14 cellular contexts compared by ENCODE assay signal in the genomic region with DNA sequence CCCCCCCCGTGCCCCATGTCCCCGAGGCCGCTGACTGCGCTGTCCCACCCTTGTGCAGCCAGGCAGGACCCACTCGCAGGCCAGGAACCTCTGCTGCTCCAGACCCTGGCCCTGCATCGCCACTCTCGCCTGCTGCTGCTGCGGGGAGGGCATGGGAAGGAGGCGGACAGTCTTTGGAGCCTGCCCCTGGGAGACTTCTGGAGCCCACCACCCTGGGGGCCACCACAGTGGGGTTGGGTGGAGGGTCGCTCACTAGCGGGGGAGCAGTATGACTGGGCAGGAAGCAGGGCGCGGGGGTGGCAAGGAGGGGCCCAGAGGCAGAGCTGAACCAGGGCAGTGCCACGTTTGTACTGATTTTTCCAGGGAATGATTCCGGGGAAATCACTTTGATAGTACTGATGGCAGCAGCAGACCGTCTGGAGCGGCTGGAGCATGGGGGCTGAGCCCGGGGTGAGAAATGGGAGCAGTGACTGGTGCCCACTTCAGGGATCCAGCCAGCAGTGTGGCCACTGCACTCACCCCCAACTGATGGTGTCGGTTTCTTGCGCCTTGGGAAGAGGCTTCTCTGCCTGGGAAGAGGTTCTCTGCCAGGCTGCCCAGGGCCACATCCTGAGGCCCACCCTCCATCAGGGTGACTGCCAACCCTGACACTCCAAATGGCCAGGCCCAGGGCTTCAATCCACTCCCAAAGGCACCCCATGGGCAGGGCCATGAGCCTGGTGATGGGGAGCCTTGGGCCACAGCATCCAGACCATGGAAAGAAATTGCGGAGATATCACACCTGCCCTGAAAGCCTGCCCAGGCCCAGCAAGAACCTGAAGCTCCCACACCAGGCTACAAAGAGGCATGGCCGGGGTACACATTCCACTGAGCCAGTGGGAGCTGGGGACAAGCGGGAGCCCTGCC. TPM values are rescaled to one million over a fixed set of nuclear protein-coding genes. Genes with fewer than 3 reads are reported as not detected.
DNase-seq lines count a peak whose midpoint lies in the region; ATAC-seq lines count a peak whose summit lies in the region.
"Had no signal": no experiment of that assay in that cellular context is flagged by ENCODE, and none has a peak within 500 bp of the region (broad histone marks: within the 10 kb centered on the region; RNA-seq: fewer than 3 reads in every experiment).

No MANE protein-coding gene starts in this region.

- H4K8ac ChIP-seq in neuronal stem cell (ENCODE audit: low read depth, low read length), result no peak overlapping the region

- H2BK5ac ChIP-seq in neuronal stem cell (ENCODE audit: low read length), result peak overlapping the region; percentile 53

- H3K27me3 ChIP-seq in right cardiac atrium (ENCODE audit: control insufficient read depth, insufficient read depth) (no peaks in the 10 kb centered on the region), neuronal stem cell (ENCODE audit: control insufficient read depth in 3 of 3, insufficient read depth in 3 of 3, low read depth in 1 of 3, low read length in 3 of 3) (no peaks in the 10 kb centered on the region), aorta (ENCODE audit: control insufficient read depth in 1 of 2, insufficient read depth in 2 of 2, low read length in 1 of 2) (no peaks in the 10 kb centered on the region), MG63 (no peaks in the 10 kb centered on the region; the same call in 1 of the 2 replicates)
- H3K27me3 ChIP-seq: BLaER1 treated with 17β-estradiol and CSF1 and Interleukin-3, amounts not matched to agents 10 nM and 100 nM had no signal

- H3K79me1 ChIP-seq in neuronal stem cell (ENCODE audit: low read depth, low read length), result peaks cover 5% of the 10 kb centered on the region

- no peak overlapping the region for H3K9ac ChIP-seq in neuronal stem cell (ENCODE audit: low read depth, low read length, poor library complexity)
- H3K9ac ChIP-seq: BLaER1 treated with 17β-estradiol and CSF1 and Interleukin-3, amounts not matched to agents 10 nM and 100 nM had no signal

- H3K18ac ChIP-seq in neuronal stem cell (ENCODE audit: low read length), result peak overlapping the region; percentile 85

- H3K36me3 ChIP-seq in neuronal stem cell (replicated peaks in 1 of 2; ENCODE audit: control insufficient read depth in 2 of 2, insufficient read depth in 2 of 2, low read length in 2 of 2) (no peaks in the 10 kb centered on the region), aorta (ENCODE audit: control insufficient read depth in 1 of 2, insufficient read depth in 2 of 2, low read length in 1 of 2) (no peaks in the 10 kb centered on the region), MG63 (no peaks in the 10 kb centered on the region)
- H3K36me3 ChIP-seq: BLaER1 treated with 17β-estradiol and CSF1 and Interleukin-3, amounts not matched to agents 10 nM and 100 nM had no signal

- H2BK12ac ChIP-seq in neuronal stem cell (ENCODE audit: low read length), result peak overlapping the region; percentile 73

- no peak overlapping the region for H3K23ac ChIP-seq in neuronal stem cell (ENCODE audit: low read depth, low read length, poor library complexity)

- H2BK15ac ChIP-seq in neuronal stem cell (ENCODE audit: low read length), result no peak overlapping the region

- WGBS in right cardiac atrium, result 92% methylated on average over 23 of the region's 23 CpGs
- no CpG with 5 or more reads among the region's 23 CpGs for WGBS in neuronal stem cell (ENCODE audit: extremely low coverage in 2 of 2, insufficient read length in 2 of 2, insufficient replicate concordance in 1 of 2), 2 donors
- WGBS in aorta, 2 donors, result 94 to 95% methylated on average over 23 of the region's 23 CpGs

- H3K9me3 ChIP-seq in right cardiac atrium (ENCODE audit: control insufficient read depth, low read length) (no peaks in the 10 kb centered on the region), neuronal stem cell (replicated peaks in 1 of 2; ENCODE audit: control insufficient read depth in 2 of 2, insufficient read depth in 1 of 2, low read depth in 1 of 2, low read length in 2 of 2) (no peaks in the 10 kb centered on the region), aorta (ENCODE audit: control insufficient read depth, low read length) (no peaks in the 10 kb centered on the region), MG63 (no peaks in the 10 kb centered on the region)

- no peak overlapping the region for H3K4me2 ChIP-seq in neuronal stem cell (ENCODE audit: insufficient read depth, low read length, poor library complexity, severe bottlenecking)
- H3K4me2 ChIP-seq: BLaER1 treated with 17β-estradiol and CSF1 and Interleukin-3, amounts not matched to agents 10 nM and 100 nM had no signal

- intact Hi-C loops in right cardiac atrium (cut with DNase I), result no loop called here
- intact Hi-C loops in Right ventricle myocardium inferior (cut with DNase I), result no loop called here
- intact Hi-C loops in aorta (cut with DNase I), result no loop called here

- ATAC-seq in right cardiac atrium (peak in 1 of 2 donors; percentile 38), Right ventricle myocardium inferior (no peak), esophagus mucosa (peak; percentile 20), aorta (ENCODE audit: low FRiP score) (peak; percentile 40)
- ATAC-seq: HCT116 had no signal

- H3K4me3 ChIP-seq in right cardiac atrium (ENCODE audit: low read length) (no peak overlapping the region), neuronal stem cell (ENCODE audit: low read length in 2 of 2) (no peak overlapping the region), aorta (ENCODE audit: low read length in 2 of 2) (no peak overlapping the region), MG63 (no peak overlapping the region)
- H3K4me3 ChIP-seq: BLaER1 treated with 17β-estradiol and CSF1 and Interleukin-3, amounts not matched to agents 10 nM and 100 nM had no signal

- no peak overlapping the region for H2AFZ ChIP-seq in neuronal stem cell (ENCODE audit: low read length)

- no peak overlapping the region for H2AK5ac ChIP-seq in neuronal stem cell (ENCODE audit: low read depth, low read length)

- peak overlapping the region; percentile 17 for H3K14ac ChIP-seq in neuronal stem cell (ENCODE audit: low read length)

- H3K27ac ChIP-seq in right cardiac atrium (ENCODE audit: low read length) (no peak overlapping the region), neuronal stem cell (replicated peaks; ENCODE audit: low read length) (no peak overlapping the region), aorta (ENCODE audit: low read depth in 1 of 2, low read length in 2 of 2) (no peak overlapping the region)
- H3K27ac ChIP-seq: BLaER1 treated with 17β-estradiol and CSF1 and Interleukin-3, amounts not matched to agents 10 nM and 100 nM had no signal

- H3K4me1 ChIP-seq in right cardiac atrium (ENCODE audit: control insufficient read depth, insufficient read depth, low read length) (no peaks in the 10 kb centered on the region), neuronal stem cell (ENCODE audit: control insufficient read depth in 2 of 2, insufficient read depth in 1 of 2, low read depth in 1 of 2, low read length in 2 of 2) (peaks cover 0 to 3% of the 10 kb centered on the region in 2 donors), aorta (ENCODE audit: control insufficient read depth in 1 of 2, insufficient read depth in 2 of 2, low read length in 2 of 2) (no peaks in the 10 kb centered on the region)
- H3K4me1 ChIP-seq: BLaER1 treated with 17β-estradiol and CSF1 and Interleukin-3, amounts not matched to agents 10 nM and 100 nM had no signal

- no peak overlapping the region for H3K4ac ChIP-seq in neuronal stem cell (ENCODE audit: low read length)

- DNase-seq in right cardiac atrium (peak; percentile 7 to 55 (median 16)), Right ventricle myocardium inferior (ENCODE audit: missing footprints) (no peak), neuronal stem cell (ENCODE audit: low spot score) (no peak), aorta (peak in 1 of 2 donors; percentile 69), MG63 (no peak), SK-N-DZ (ENCODE audit: low spot score) (no peak), GM19238 (ENCODE audit: insufficient read length, low spot score) (no peak)
- DNase-seq: ACHN; CD4-positive, CD25-positive, alpha-beta regulatory T cell; DMS 273 treated with DMSO at 0.1 percent for 48 hours; GOT3 had no signal

- H4K91ac ChIP-seq in neuronal stem cell (ENCODE audit: low read depth, low read length, poor library complexity), result no peak overlapping the region

- H2BK120ac ChIP-seq in neuronal stem cell (ENCODE audit: low read depth, low read length), result no peak overlapping the region

RNA-seq across cellular contexts. Expression of gene LSAMP, which starts 53.7 kb away (rescaled TPM):
- total RNA-seq in right cardiac atrium, result 1 to 10 TPM; 2.5 to 6.2 (median 4.9) TPM
- polyA plus RNA-seq in right cardiac atrium, result 1.4 TPM
- total RNA-seq in Right ventricle myocardium inferior, result 5.0 TPM
- total RNA-seq in esophagus mucosa, result 0.28 TPM
- polyA plus RNA-seq in neuronal stem cell (2013, experiment 1 of 2), result 13.2 TPM
- polyA plus RNA-seq in neuronal stem cell (2013, experiment 2 of 2), result 13.7 TPM
- 1 to 10 TPM in 1 of 2 donors, under 1 TPM in 1; 0.88 to 7.8 TPM for total RNA-seq in aorta
- under 1 TPM in 1 of 2 donors, not detected in 1; 0.38 TPM for polyA plus RNA-seq in aorta
- 0.16 and 1.2 TPM in 2 replicates for total RNA-seq in MG63 (2014; rRNA removed; shearing (Covaris generic); ENCODE audit: low replicate concordance)
- 16.5 and 17.3 TPM in 2 replicates for polyA plus RNA-seq in SK-N-DZ (2014; cell fraction: cytosol; rRNA removed)
- 16.8 and 19.9 TPM in 2 replicates for polyA plus RNA-seq in SK-N-DZ (2014; cell fraction: nucleus; rRNA removed)
- total RNA-seq: CD4-positive, CD25-positive, alpha-beta regulatory T cell had no signal
- polyA plus RNA-seq: CD4-positive, CD25-positive, alpha-beta regulatory T cell had no signal

Comparison
In these comparisons a context has a peak if more than half of its experiments do, and no peak if none do; other contexts are left out.
1. DNase-seq: peak in right cardiac atrium (3 of 3); none in Right ventricle myocardium inferior (single experiment), neuronal stem cell (single experiment), MG63 (single experiment), SK-N-DZ (single experiment) and GM19238 (single experiment).